Comparison of ENCODE assay signal across 20 cellular contexts in the genomic region with DNA sequence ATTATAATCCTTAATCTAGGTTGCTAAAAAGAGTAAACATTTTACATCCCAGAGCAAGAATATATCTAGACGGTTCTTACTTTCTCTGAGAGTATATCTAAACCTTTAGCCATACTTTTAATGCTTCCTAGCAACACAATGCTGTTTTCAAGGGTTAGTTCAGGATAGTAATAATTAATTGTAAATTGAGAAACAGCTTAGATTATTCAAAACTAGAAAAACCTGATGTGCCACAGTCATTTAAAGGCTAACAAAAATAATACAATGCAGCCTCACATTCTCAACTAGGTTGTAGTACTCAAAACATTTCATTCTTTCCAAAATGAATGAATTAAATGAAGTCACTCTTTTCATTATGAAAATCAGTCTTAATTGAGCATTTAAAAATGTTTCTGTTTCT.
"Had no signal": no experiment of that assay in that cellular context is flagged by ENCODE, and none has a peak within 500 bp of the region (broad histone marks: within the 10 kb centered on the region; RNA-seq: fewer than 3 reads in every experiment).

No MANE protein-coding gene starts in this region.

- H3K9me3 ChIP-seq: adrenal gland, breast epithelium had no signal

- H3K36me3 ChIP-seq: adrenal gland, breast epithelium had no signal

- H3K4me1 Mint-ChIP-seq: activated naive CD8-positive, alpha-beta T cell treated with anti-CD3 and anti-CD28 coated beads, Interleukin-2, amount 10 ng/mL, durations not matched to agents 7 days and 5 days; WTC11 had no signal

- H3K4me1 ChIP-seq: adrenal gland, breast epithelium had no signal

- H3K27ac ChIP-seq: adrenal gland had no signal

- H3K9me3 Mint-ChIP-seq: activated naive CD8-positive, alpha-beta T cell treated with anti-CD3 and anti-CD28 coated beads, Interleukin-2, amount 10 ng/mL, durations not matched to agents 7 days and 5 days; T-helper 1 cell treated with Interleukin-12 subunit alpha and Interleukin-12 subunit beta and Interleukin-4 antibody, amounts not matched to agents 30 μg/mL and 1 μg/mL, for 36 hours; WTC11 had no signal

- DNase-seq: activated CD4-positive, alpha-beta T cell treated with anti-CD3 and anti-CD28 coated beads for 48 hours; activated CD4-positive, alpha-beta T cell treated with anti-CD3 and anti-CD28 coated beads, Interleukin-2, amount 50 U/mL, for 4 hours; activated CD4-positive, CD25-positive, alpha-beta regulatory T cell treated with anti-CD3 and anti-CD28 coated beads, Interleukin-2, amount 50 U/mL, for 72 hours; activated CD8-positive, alpha-beta memory T cell treated with anti-CD3 and anti-CD28 coated beads, Interleukin-2, amount 50 U/mL, for 48 hours; activated CD8-positive, alpha-beta T cell treated with anti-CD3 and anti-CD28 coated beads, Interleukin-2, amount 10 ng/mL, durations not matched to agents 7 days and 5 days; activated naive CD4-positive, alpha-beta T cell treated with anti-CD3 and anti-CD28 coated beads, Interleukin-2, amount 50 U/mL, for 16 hours; activated naive CD8-positive, alpha-beta T cell treated with anti-CD3 and anti-CD28 coated beads, Interleukin-2, amount 10 ng/mL, durations not matched to agents 7 days and 5 days; activated T-cell treated with anti-CD3 and anti-CD28 coated beads, Interleukin-2, amount 50 U/mL, for 1 hour; adrenal gland; anterior cingulate cortex; caudate nucleus; KG1; NCI-H1092; NCI-H2029; NCI-H526 treated with DMSO at 0.1 percent for 48 hours; SHP77 treated with DMSO at 0.1 percent for 48 hours; T-helper 9 cell had no signal

- H3K27me3 ChIP-seq: adrenal gland, breast epithelium had no signal

- H3K27me3 Mint-ChIP-seq: activated naive CD8-positive, alpha-beta T cell treated with anti-CD3 and anti-CD28 coated beads, Interleukin-2, amount 10 ng/mL, durations not matched to agents 7 days and 5 days had no signal

- H3K4me3 Mint-ChIP-seq: activated CD8-positive, alpha-beta T cell treated with anti-CD3 and anti-CD28 coated beads, Interleukin-2, amount 10 ng/mL, durations not matched to agents 7 days and 5 days; activated naive CD8-positive, alpha-beta T cell treated with anti-CD3 and anti-CD28 coated beads, Interleukin-2, amount 10 ng/mL, durations not matched to agents 7 days and 5 days; T-helper 1 cell treated with Interleukin-12 subunit alpha and Interleukin-12 subunit beta and Interleukin-4 antibody, amounts not matched to agents 30 μg/mL and 1 μg/mL, for 36 hours; WTC11 had no signal

- ATAC-seq: activated CD8-positive, alpha-beta T cell treated with anti-CD3 and anti-CD28 coated beads, Interleukin-2, amount 10 ng/mL, durations not matched to agents 7 days and 5 days; WTC11 had no signal

- H3K4me3 ChIP-seq: adrenal gland, breast epithelium had no signal

- H3K36me3 Mint-ChIP-seq: WTC11 had no signal

- H3K27ac Mint-ChIP-seq: activated CD8-positive, alpha-beta T cell treated with anti-CD3 and anti-CD28 coated beads, Interleukin-2, amount 10 ng/mL, durations not matched to agents 7 days and 5 days; activated naive CD8-positive, alpha-beta T cell treated with anti-CD3 and anti-CD28 coated beads, Interleukin-2, amount 10 ng/mL, durations not matched to agents 7 days and 5 days; T-helper 1 cell treated with Interleukin-12 subunit alpha and Interleukin-12 subunit beta and Interleukin-4 antibody, amounts not matched to agents 30 μg/mL and 1 μg/mL, for 36 hours; WTC11 had no signal
